ENCODE assay signal across 27 cellular contexts in genomic region chr6:63533026-63533425, GRCh38.
"Had no signal": no experiment of that assay in that cellular context is flagged by ENCODE, and none has a peak within 500 bp of the region (broad histone marks: within the 10 kb centered on the region; RNA-seq: fewer than 3 reads in every experiment).

No MANE protein-coding gene starts in this region.

- H3K4me1 ChIP-seq: testis, tibial artery, upper lobe of right lung had no signal

- H3K27me3 ChIP-seq: stomach, suprapubic skin, testis, thyroid gland, tibial artery, tibial nerve, transverse colon, upper lobe of left lung, upper lobe of right lung, uterus, vagina had no signal

- H3K9me3 ChIP-seq: stomach, suprapubic skin, testis, thoracic aorta, thyroid gland, tibial artery, tibial nerve, transverse colon, upper lobe of left lung, upper lobe of right lung, uterus, vagina had no signal

- H3K4me3 ChIP-seq: stomach, suprapubic skin, testis, thoracic aorta, thyroid gland, tibial artery, tibial nerve, transverse colon, upper lobe of left lung, upper lobe of right lung, uterus, vagina had no signal

- FAIRE-seq: urothelium cell line had no signal

- DNase-seq: stimulated activated CD4-positive, alpha-beta T cell treated with anti-CD3 and anti-CD28 coated beads, Interleukin-2, amount 100 ng/mL, for 48 hours; stimulated activated CD4-positive, alpha-beta T cell treated with anti-CD3 and anti-CD28 coated beads, Interleukin-4, amount 100 ng/mL, for 1 hour; stimulated activated CD4-positive, alpha-beta T cell treated with anti-CD3 and anti-CD28 coated beads, Interleukin-4, amount 100 ng/mL, for 24 hours; stimulated activated CD4-positive, alpha-beta T cell treated with anti-CD3 and anti-CD28 coated beads, Interleukin-4, amount 100 ng/mL, for 4 hours; stimulated activated CD8-positive, alpha-beta memory T cell treated with anti-CD3 and anti-CD28 coated beads, Interleukin-4, amount 100 ng/mL, for 48 hours; stimulated activated naive B cell treated with anti-CD40 and anti-IgM and Interleukin-4, amounts not matched to agents 10 μg/mL and 1 μg/mL and 100 μg/mL, for 72 hours; stimulated activated naive CD4-positive, alpha-beta T cell; stimulated activated naive CD4-positive, alpha-beta T cell treated with Interleukin-2 at 50 U/mL for 16 hours; stimulated activated naive CD8-positive, alpha-beta T cell treated with anti-CD3 and anti-CD28 coated beads, Interleukin-15, amount 100 ng/mL, for 72 hours; stimulated activated naive CD8-positive, alpha-beta T cell treated with anti-CD3 and anti-CD28 coated beads, Interleukin-15, Interleukin-2, amounts not matched to agents 100 U/mL and 50 U/mL, for 24 hours; stomach; substantia nigra; testis; thyroid gland; tibial artery; transverse colon; trophoblast cell; upper lobe of left lung; upper lobe of right lung; uterus had no signal

- H3K36me3 ChIP-seq: stomach, suprapubic skin, thoracic aorta, thyroid gland, tibial artery, tibial nerve, transverse colon, upper lobe of left lung, upper lobe of right lung, uterus, vagina had no signal

- H3K27ac ChIP-seq: stomach, suprapubic skin, testis, thoracic aorta, thyroid gland, tibial artery, tibial nerve, transverse colon, upper lobe of left lung, upper lobe of right lung, uterus, vagina had no signal

- ATAC-seq: stimulated activated effector memory CD8-positive, alpha-beta T cell treated with anti-CD3 and anti-CD28 coated beads, Interleukin-12 subunit alpha, Interleukin-12 subunit beta, amount 100 ng/mL, for 72 hours; stimulated activated memory B cell treated with anti-CD40 and anti-IgM and Interleukin-4, amounts not matched to agents 10 μg/mL and 1 μg/mL and 100 μg/mL, for 72 hours; stimulated activated naive B cell treated with anti-CD40 and anti-IgM and Interleukin-4, amounts not matched to agents 10 μg/mL and 1 μg/mL and 100 μg/mL, for 72 hours; stimulated activated naive CD8-positive, alpha-beta T cell treated with anti-CD3 and anti-CD28 coated beads, Interleukin-15, amount 100 ng/mL, for 72 hours; stimulated activated naive CD8-positive, alpha-beta T cell treated with anti-CD3 and anti-CD28 coated beads, Interleukin-15, Interleukin-2, amounts not matched to agents 100 U/mL and 50 U/mL, for 24 hours; upper lobe of right lung had no signal
